1 cellular context compared by ENCODE assay signal in the genomic region with DNA sequence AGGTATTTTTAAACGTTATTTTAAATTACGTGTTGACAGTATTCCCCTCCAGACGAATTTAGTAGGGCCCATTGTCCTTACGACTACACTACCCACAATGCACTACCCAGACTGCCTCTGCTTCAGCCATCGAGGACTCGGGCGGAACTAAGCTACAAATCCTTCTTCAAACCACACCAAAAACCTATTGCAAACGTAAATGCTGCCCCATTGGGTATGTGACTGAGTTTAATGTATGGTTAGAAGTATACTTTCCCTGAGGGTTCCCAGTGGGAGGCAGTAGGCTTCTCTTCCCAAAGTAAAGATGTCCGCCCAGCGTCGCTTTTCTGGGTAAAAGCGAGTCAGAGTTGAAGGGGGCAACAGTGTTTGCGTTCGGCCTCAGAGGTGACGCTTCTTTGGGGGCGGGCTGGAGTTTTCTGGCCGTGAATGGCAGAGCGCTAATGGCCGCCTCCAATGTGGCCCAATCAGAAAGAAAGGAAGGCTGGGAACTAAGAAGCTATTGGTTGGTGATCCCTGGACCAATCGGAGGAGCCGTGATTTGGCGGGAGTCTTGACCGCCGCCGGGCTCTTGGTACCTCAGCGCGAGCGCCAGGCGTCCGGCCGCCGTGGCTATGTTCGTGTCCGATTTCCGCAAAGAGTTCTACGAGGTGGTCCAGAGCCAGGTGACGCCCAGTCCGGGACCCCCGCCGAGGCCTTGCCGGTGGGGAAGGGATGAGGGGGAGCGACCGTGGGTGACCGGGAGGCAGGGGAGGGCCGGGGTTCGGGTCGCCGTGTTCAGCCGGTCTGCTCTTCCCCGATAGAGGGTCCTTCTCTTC.
TF ChIP-seq lines count a peak whose summit lies in the region.

A gene with protein sequence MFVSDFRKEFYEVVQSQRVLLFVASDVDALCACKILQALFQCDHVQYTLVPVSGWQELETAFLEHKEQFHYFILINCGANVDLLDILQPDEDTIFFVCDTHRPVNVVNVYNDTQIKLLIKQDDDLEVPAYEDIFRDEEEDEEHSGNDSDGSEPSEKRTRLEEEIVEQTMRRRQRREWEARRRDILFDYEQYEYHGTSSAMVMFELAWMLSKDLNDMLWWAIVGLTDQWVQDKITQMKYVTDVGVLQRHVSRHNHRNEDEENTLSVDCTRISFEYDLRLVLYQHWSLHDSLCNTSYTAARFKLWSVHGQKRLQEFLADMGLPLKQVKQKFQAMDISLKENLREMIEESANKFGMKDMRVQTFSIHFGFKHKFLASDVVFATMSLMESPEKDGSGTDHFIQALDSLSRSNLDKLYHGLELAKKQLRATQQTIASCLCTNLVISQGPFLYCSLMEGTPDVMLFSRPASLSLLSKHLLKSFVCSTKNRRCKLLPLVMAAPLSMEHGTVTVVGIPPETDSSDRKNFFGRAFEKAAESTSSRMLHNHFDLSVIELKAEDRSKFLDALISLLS (plus strand): TSS at position 563 of the 815 bp plus-strand sequence. CDS start 49 bp downstream, at position 612.

TF ChIP-seq in SK-N-SH, 30 proteins besides CTCF, POLR2A, EP300 and RAD21 (continued from another document):
- TF ChIP-seq FOSL2 (IDR thresholded peaks at IDR 0.05; ENCODE audit: borderline replicate concordance, low read depth) (no peak), FOXJ3 (CRISPR knock-in tag; IDR thresholded peaks at IDR 0.05) (no peak), RXRA (IDR thresholded peaks at IDR 0.05; ENCODE audit: borderline replicate concordance, low read depth) (no peak), MXI1 (IDR thresholded peaks at IDR 0.05; ENCODE audit: low read depth, low read length) (peak; percentile 97), CHD2 (IDR thresholded peaks at IDR 0.05; ENCODE audit: low read length, partially characterized antibody) (peak; percentile 41), USF2 (IDR thresholded peaks at IDR 0.05; ENCODE audit: borderline replicate concordance, low read depth, low read length) (no peak), EZH2phosphoT487 (IDR thresholded peaks at IDR 0.05; ENCODE audit: borderline replicate concordance, low read depth) (no peak), MAX (IDR thresholded peaks at IDR 0.05; ENCODE audit: low read depth) (peak; percentile 69), GABPA (IDR thresholded peaks at IDR 0.05; ENCODE audit: low read depth) (peak; percentile 57), RFX5 (IDR thresholded peaks at IDR 0.05; ENCODE audit: low read length) (peak; percentile 63), TAF1 (IDR thresholded peaks at IDR 0.05; ENCODE audit: borderline replicate concordance, low read depth, low read length) (no peak; the same call in 1 of the 2 replicates), MEF2A (IDR thresholded peaks at IDR 0.05; ENCODE audit: borderline replicate concordance, low read depth) (no peak)
- TF ChIP-seq, protein P1, sequence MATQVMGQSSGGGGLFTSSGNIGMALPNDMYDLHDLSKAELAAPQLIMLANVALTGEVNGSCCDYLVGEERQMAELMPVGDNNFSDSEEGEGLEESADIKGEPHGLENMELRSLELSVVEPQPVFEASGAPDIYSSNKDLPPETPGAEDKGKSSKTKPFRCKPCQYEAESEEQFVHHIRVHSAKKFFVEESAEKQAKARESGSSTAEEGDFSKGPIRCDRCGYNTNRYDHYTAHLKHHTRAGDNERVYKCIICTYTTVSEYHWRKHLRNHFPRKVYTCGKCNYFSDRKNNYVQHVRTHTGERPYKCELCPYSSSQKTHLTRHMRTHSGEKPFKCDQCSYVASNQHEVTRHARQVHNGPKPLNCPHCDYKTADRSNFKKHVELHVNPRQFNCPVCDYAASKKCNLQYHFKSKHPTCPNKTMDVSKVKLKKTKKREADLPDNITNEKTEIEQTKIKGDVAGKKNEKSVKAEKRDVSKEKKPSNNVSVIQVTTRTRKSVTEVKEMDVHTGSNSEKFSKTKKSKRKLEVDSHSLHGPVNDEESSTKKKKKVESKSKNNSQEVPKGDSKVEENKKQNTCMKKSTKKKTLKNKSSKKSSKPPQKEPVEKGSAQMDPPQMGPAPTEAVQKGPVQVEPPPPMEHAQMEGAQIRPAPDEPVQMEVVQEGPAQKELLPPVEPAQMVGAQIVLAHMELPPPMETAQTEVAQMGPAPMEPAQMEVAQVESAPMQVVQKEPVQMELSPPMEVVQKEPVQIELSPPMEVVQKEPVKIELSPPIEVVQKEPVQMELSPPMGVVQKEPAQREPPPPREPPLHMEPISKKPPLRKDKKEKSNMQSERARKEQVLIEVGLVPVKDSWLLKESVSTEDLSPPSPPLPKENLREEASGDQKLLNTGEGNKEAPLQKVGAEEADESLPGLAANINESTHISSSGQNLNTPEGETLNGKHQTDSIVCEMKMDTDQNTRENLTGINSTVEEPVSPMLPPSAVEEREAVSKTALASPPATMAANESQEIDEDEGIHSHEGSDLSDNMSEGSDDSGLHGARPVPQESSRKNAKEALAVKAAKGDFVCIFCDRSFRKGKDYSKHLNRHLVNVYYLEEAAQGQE (IDR thresholded peaks at IDR 0.05; ENCODE audit: low read depth, low read length) = no peak
TF ChIP-seq in SK-N-SH: peak in this region for 10.
